9 cellular contexts compared by ENCODE assay signal in genomic region chr12:113247123-113248045, GRCh38. TPM values are rescaled to one million over a fixed set of nuclear protein-coding genes. Genes with fewer than 3 reads are reported as not detected.
A peak's percentile ranks its signal among the peaks of the same experiment; 100 is the strongest.
DNase-seq lines count a peak whose midpoint lies in the region; ATAC-seq and TF ChIP-seq lines count a peak whose summit lies in the region.
"Had no signal": no experiment of that assay in that cellular context is flagged by ENCODE, and none has a peak within 500 bp of the region (broad histone marks: within the 10 kb centered on the region; RNA-seq: fewer than 3 reads in every experiment).

No MANE protein-coding gene starts in this region.

- H3K4me1 ChIP-seq in PC-3 (ENCODE audit: insufficient read depth, low read length) (peaks cover 48% of the 10 kb centered on the region), endodermal cell (ENCODE audit: control insufficient read depth, insufficient read depth, low read length) (peaks cover 7% of the 10 kb centered on the region), trophoblast cell (ENCODE audit: control insufficient read depth in 1 of 2, insufficient read depth in 2 of 2, low read length in 2 of 2) (peaks cover 40 to 45% of the 10 kb centered on the region in 2 experiments)

- no peaks in the 10 kb centered on the region for H3K9me3 Mint-ChIP-seq in endodermal cell

- BruUV-seq in PC-3 (replicated peaks; lab: Mats Ljungman, UMichigan): no TSS peak

- no peaks in the 10 kb centered on the region for H4K20me1 ChIP-seq in PC-3 (ENCODE audit: low read length)

- H3K4me2 ChIP-seq in PC-3 (ENCODE audit: low read length) (peak overlapping the region; percentile 79), trophoblast cell (ENCODE audit: low read length) (no peak overlapping the region)

- H3K9ac ChIP-seq in PC-3 (ENCODE audit: low read length): peak overlapping the region; percentile 96
- no peak overlapping the region for H3K9ac ChIP-seq in endodermal cell (ENCODE audit: extremely low read depth, low read length, poor library complexity, severe bottlenecking)
- H3K9ac ChIP-seq in trophoblast cell (ENCODE audit: low read length): no peak overlapping the region

- peak overlapping the region; percentile 62 for H3K18ac ChIP-seq in trophoblast cell (ENCODE audit: low read length)

- H3K14ac ChIP-seq in trophoblast cell (ENCODE audit: low read length): peak overlapping the region; percentile 60

- H4K8ac ChIP-seq in trophoblast cell (ENCODE audit: low read depth, low read length): peak overlapping the region; percentile 56

- H2BK120ac ChIP-seq in trophoblast cell (ENCODE audit: insufficient read depth, low read length, poor library complexity): peak overlapping the region; percentile 69

- intact Hi-C loops in PC-3 (cut with micrococcal nuclease): no loop called here

- H3F3A ChIP-seq in PC-3 (ENCODE audit: low read length, unreplicated experiment): peaks cover 14% of the 10 kb centered on the region

- no peaks in the 10 kb centered on the region for H3K9me3 ChIP-seq in PC-3 (ENCODE audit: low read length)
- H3K9me3 ChIP-seq in endodermal cell (ENCODE audit: control insufficient read depth, low read length): no peaks in the 10 kb centered on the region
- H3K9me3 ChIP-seq in trophoblast cell (ENCODE audit: insufficient read depth, low read depth, low read length): no peaks in the 10 kb centered on the region

- peak overlapping the region; percentile 59 for H2BK12ac ChIP-seq in trophoblast cell (ENCODE audit: low read length)

- no peak for ATAC-seq in PC-3

- H3K23ac ChIP-seq in trophoblast cell (ENCODE audit: low read length): no peak overlapping the region

- peak overlapping the region; percentile 82 for H2BK5ac ChIP-seq in trophoblast cell (ENCODE audit: low read depth, low read length, poor library complexity)

- no peaks in the 10 kb centered on the region for H3K27me3 ChIP-seq in PC-3 (ENCODE audit: low read length)
- peaks cover 81% of the 10 kb centered on the region for H3K27me3 ChIP-seq in endodermal cell (ENCODE audit: control insufficient read depth, insufficient read depth, low read length, poor library complexity, severe bottlenecking)
- H3K27me3 ChIP-seq in trophoblast cell (ENCODE audit: insufficient read depth, low read length): no peaks in the 10 kb centered on the region

- peak overlapping the region; percentile 84 for H4K91ac ChIP-seq in trophoblast cell (ENCODE audit: low read depth, low read length)

- CTCF ChIA-PET in PC-3 (lab: Charles Lee): interaction anchor here (0.6 kb wide), 1 partner anchor 50 kb away, joined by 8 read pairs; no protein-coding TSS in a partner anchor

- POLR2A ChIA-PET in PC-3 (lab: Charles Lee; ENCODE audit: unreplicated experiment): interaction anchor here (2.0 kb wide), 1 partner anchor 24 kb away, joined by 24 read pairs; no protein-coding TSS in a partner anchor

- H3K4me3 Mint-ChIP-seq in endodermal cell: no peak overlapping the region

- H3K27me3 Mint-ChIP-seq in endodermal cell (ENCODE audit: insufficient read depth): peaks cover 79% of the 10 kb centered on the region

- no peak overlapping the region for H2AFZ ChIP-seq in PC-3 (ENCODE audit: low read length)
- H2AFZ ChIP-seq in trophoblast cell (ENCODE audit: insufficient read depth, low read length, poor library complexity): peak overlapping the region; percentile 27

- H3K4me1 Mint-ChIP-seq in endodermal cell: peaks cover 24% of the 10 kb centered on the region

- TF ChIP-seq CTCF in PC-3 (conservative IDR thresholded peaks at IDR 0.05; ENCODE audit: low read depth, low read length): no peak
- TF ChIP-seq CTCF in endodermal cell (conservative IDR thresholded peaks at IDR 0.05): no peak

- no peaks in the 10 kb centered on the region for H3K9me2 ChIP-seq in PC-3 (replicated peaks; ENCODE audit: low read length)

- H3K36me3 ChIP-seq in PC-3 (ENCODE audit: low read depth, low read length) (no peaks in the 10 kb centered on the region), endodermal cell (ENCODE audit: control insufficient read depth, insufficient read depth, low read length) (no peaks in the 10 kb centered on the region), trophoblast cell (ENCODE audit: control insufficient read depth in 1 of 2, insufficient read depth in 2 of 2, low read length in 2 of 2) (peaks cover 2 to 14% of the 10 kb centered on the region in 2 experiments)

- peak overlapping the region; percentile 99 for H3K27ac ChIP-seq in PC-3 (ENCODE audit: low read length)
- no peak overlapping the region for H3K27ac ChIP-seq in endodermal cell (ENCODE audit: low read depth, low read length)
- H3K27ac ChIP-seq in trophoblast cell (ENCODE audit: low read depth, low read length): peak overlapping the region; percentile 96

- DNase-seq in DMS79 (lab: John Stamatoyannopoulos, UW) (peak; percentile 61), PC-3 (peak; percentile 48), endodermal cell (peak; percentile 69), trophoblast cell (peak in 1 of 2 donors; percentile 12), SW 1271 (lab: John Stamatoyannopoulos, UW) (no peak), NCI-H774 (lab: John Stamatoyannopoulos, UW) (no peak)
- DNase-seq in stimulated activated CD4-positive, alpha-beta T cell treated with anti-CD3 and anti-CD28 coated beads, Interleukin-1b, Interleukin-23, amount 100 ng/mL, for 48 hours: no peak
- DNase-seq in activated CD8-positive, alpha-beta memory T cell treated with anti-CD3 and anti-CD28 coated beads, Interleukin-2, amount 50 U/mL, for 4 hours: no peak
- DNase-seq: NCI-H2171 had no signal

- H2AK5ac ChIP-seq in trophoblast cell (ENCODE audit: low read length): peak overlapping the region; percentile 33

- peak overlapping the region; percentile 61 for H3K27ac Mint-ChIP-seq in endodermal cell

- peak overlapping the region; percentile 31 for H4K12ac ChIP-seq in trophoblast cell (ENCODE audit: low read depth, low read length)

- H3K79me2 ChIP-seq in PC-3 (ENCODE audit: low read length): peaks cover 12% of the 10 kb centered on the region
- peaks cover 13% of the 10 kb centered on the region for H3K79me2 ChIP-seq in trophoblast cell (ENCODE audit: control insufficient read depth, insufficient read depth, low read length, poor library complexity)

- WGBS in endodermal cell (ENCODE audit: insufficient coverage in 1 of 2, insufficient read length in 1 of 2), 2 experiments: 89 to 90% methylated on average over 19 to 21 of the region's 21 CpGs
- no CpG with 5 or more reads among the region's 21 CpGs for WGBS in trophoblast cell (ENCODE audit: extremely low coverage, insufficient coverage, insufficient read length)

- H3K4ac ChIP-seq in trophoblast cell (ENCODE audit: low read depth, low read length): peak overlapping the region; percentile 7

- peaks cover 5% of the 10 kb centered on the region for H3K36me3 Mint-ChIP-seq in endodermal cell (ENCODE audit: low read depth)

- H3K4me3 ChIP-seq in PC-3 (ENCODE audit: low read length): peak overlapping the region; percentile 49
- no peak overlapping the region for H3K4me3 ChIP-seq in endodermal cell (ENCODE audit: low read length)
- H3K4me3 ChIP-seq in trophoblast cell (ENCODE audit: low read depth, low read length): no peak overlapping the region

- H3K79me1 ChIP-seq in trophoblast cell (ENCODE audit: low read length): peaks cover 47% of the 10 kb centered on the region

RNA-seq across cellular contexts. Expression of gene TPCN1, which starts 26.1 kb away (rescaled TPM):
- total RNA-seq in PC-3 (2014; rRNA removed): 19.0 and 29.3 TPM in 2 replicates
- 10 to 100 TPM; 18.9 to 30.8 TPM for total RNA-seq in endodermal cell
- polyA plus RNA-seq in endodermal cell (2013, experiment 1 of 2): 15.6 TPM
- 14.2 TPM for polyA plus RNA-seq in endodermal cell (2013, experiment 2 of 2)
- 14.9 and 16.0 TPM in 2 replicates for polyA plus RNA-seq in trophoblast cell (2013)

Comparison
In these comparisons a context has a peak if more than half of its experiments do, and no peak if none do; other contexts are left out.
1. DNase-seq: peak in DMS79 (single experiment), PC-3 (single experiment) and endodermal cell (single experiment); none in stimulated activated CD4-positive, alpha-beta T cell treated with anti-CD3 and anti-CD28 coated beads, Interleukin-1b, Interleukin-23, amount 100 ng/mL, for 48 hours (single experiment), SW 1271 (0 of 2), activated CD8-positive, alpha-beta memory T cell treated with anti-CD3 and anti-CD28 coated beads, Interleukin-2, amount 50 U/mL, for 4 hours (single experiment) and NCI-H774 (single experiment).